12 cellular contexts compared by ENCODE assay signal in the genomic region with DNA sequence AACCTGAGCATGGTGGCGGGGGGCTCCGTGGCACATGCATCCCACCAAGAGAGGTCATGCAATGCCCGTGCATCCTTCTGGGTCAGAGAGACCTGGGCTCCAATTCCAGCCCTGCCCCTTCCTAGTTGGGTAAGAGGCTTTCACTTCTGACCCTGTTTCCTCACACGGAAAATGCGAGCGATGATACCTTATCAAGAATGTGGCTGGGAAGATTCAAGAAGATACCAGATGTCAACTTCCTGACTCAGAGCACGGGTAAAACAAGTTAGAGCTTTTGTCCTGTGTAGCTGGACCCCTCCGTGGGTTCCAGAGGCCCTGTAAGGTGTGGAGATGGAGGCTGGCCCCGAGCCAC. TPM values are rescaled to one million over a fixed set of nuclear protein-coding genes. Genes with fewer than 3 reads are reported as not detected.
DNase-seq lines count a peak whose midpoint lies in the region; ATAC-seq and TF ChIP-seq lines count a peak whose summit lies in the region.
"Had no signal": no experiment of that assay in that cellular context is flagged by ENCODE, and none has a peak within 500 bp of the region (broad histone marks: within the 10 kb centered on the region; RNA-seq: fewer than 3 reads in every experiment).

No MANE protein-coding gene starts in this region.

- H3K4me3 ChIP-seq in lung: no peak overlapping the region
- H3K4me3 ChIP-seq in tibial artery: peak overlapping the region; percentile 1 to 22

- H3K4me1 ChIP-seq in lung (ENCODE audit: control insufficient read depth in 2 of 2, insufficient read depth in 2 of 2, low read length in 2 of 2) (peaks cover 5 to 22% of the 10 kb centered on the region in 2 donors), tibial artery (peaks cover 0 to 13% (median 6%) of the 10 kb centered on the region in 4 donors)

- H3K9me3 Mint-ChIP-seq in activated naive CD4-positive, alpha-beta T cell treated with anti-CD3 and anti-CD28 coated beads, Interleukin-2, amount 50 U/mL, for 24 hours: no peaks in the 10 kb centered on the region
- peaks cover 0 to 3% (median 0%) of the 10 kb centered on the region in 5 experiments for H3K9me3 Mint-ChIP-seq in brain
- H3K9me3 Mint-ChIP-seq: IgD-negative memory B cell had no signal

- H3K27ac ChIP-seq in lung (ENCODE audit: low read depth in 1 of 2, low read length in 1 of 2): peak overlapping the region; percentile 58 to 85
- H3K27ac ChIP-seq in tibial artery: no peak overlapping the region

- TF ChIP-seq CTCF in brain (conservative IDR thresholded peaks at IDR 0.05): no peak
- TF ChIP-seq CTCF in lung (IDR thresholded peaks at IDR 0.05; ENCODE audit: control extremely low read depth, extremely low read depth): no peak
- TF ChIP-seq CTCF in tibial artery (IDR thresholded peaks at IDR 0.05): no peak

- 25 to 31% methylated on average over 9 of the region's 9 CpGs for WGBS in lung, 2 donors

- H3K9me3 ChIP-seq in lung (ENCODE audit: control insufficient read depth in 2 of 2, insufficient read depth in 1 of 2, low read length in 1 of 2): no peaks in the 10 kb centered on the region
- no peaks in the 10 kb centered on the region for H3K9me3 ChIP-seq in tibial artery

- H3K27me3 ChIP-seq in lung (ENCODE audit: control insufficient read depth, insufficient read depth) (no peaks in the 10 kb centered on the region), tibial artery (peaks cover 0 to 38% of the 10 kb centered on the region in 2 donors)

- no peaks in the 10 kb centered on the region for H3K36me3 ChIP-seq in lung (ENCODE audit: control insufficient read depth in 2 of 2, insufficient read depth in 2 of 2, low read length in 2 of 2)
- H3K36me3 ChIP-seq in tibial artery: no peaks in the 10 kb centered on the region

- H3K4me3 Mint-ChIP-seq in activated naive CD4-positive, alpha-beta T cell treated with anti-CD3 and anti-CD28 coated beads, Interleukin-2, amount 50 U/mL, for 24 hours: no peak overlapping the region
- H3K4me3 Mint-ChIP-seq in brain: peak overlapping the region; percentile 19 to 77 (median 66)
- H3K4me3 Mint-ChIP-seq: IgD-negative memory B cell had no signal

- H3K36me3 Mint-ChIP-seq in activated naive CD4-positive, alpha-beta T cell treated with anti-CD3 and anti-CD28 coated beads, Interleukin-2, amount 50 U/mL, for 24 hours: no peaks in the 10 kb centered on the region
- H3K36me3 Mint-ChIP-seq in brain: no peaks in the 10 kb centered on the region
- H3K36me3 Mint-ChIP-seq: IgD-negative memory B cell had no signal

- intact Hi-C loops in tibial artery (cut with DNase I; ENCODE audit: low total_unique reads): no loop called here

- peak overlapping the region; percentile 68 for H3K27ac Mint-ChIP-seq in activated naive CD4-positive, alpha-beta T cell treated with anti-CD3 and anti-CD28 coated beads, Interleukin-2, amount 50 U/mL, for 24 hours
- peak overlapping the region in 4 of 5 experiments; percentile 21 to 70 (median 54) for H3K27ac Mint-ChIP-seq in brain
- H3K27ac Mint-ChIP-seq: IgD-negative memory B cell had no signal

- no peak for DNase-seq in activated naive CD4-positive, alpha-beta T cell treated with Interleukin-2 at 50 U/mL for 16 hours
- DNase-seq in lung (ENCODE audit: low spot score): no peak
- DNase-seq in tibial artery: no peak
- no peak for DNase-seq in activated gamma-delta T cell (lab: John Stamatoyannopoulos, UW)
- no peak for DNase-seq in NCI-H128 (lab: John Stamatoyannopoulos, UW; ENCODE audit: unreplicated experiment)
- DNase-seq: occipital lobe had no signal

- H3K4me1 Mint-ChIP-seq in activated naive CD4-positive, alpha-beta T cell treated with anti-CD3 and anti-CD28 coated beads, Interleukin-2, amount 50 U/mL, for 24 hours: peaks cover 90% of the 10 kb centered on the region
- H3K4me1 Mint-ChIP-seq in brain: peaks cover 92% of the 10 kb centered on the region
- H3K4me1 Mint-ChIP-seq: IgD-negative memory B cell had no signal

- no peaks in the 10 kb centered on the region for H3K27me3 Mint-ChIP-seq in activated naive CD4-positive, alpha-beta T cell treated with anti-CD3 and anti-CD28 coated beads, Interleukin-2, amount 50 U/mL, for 24 hours
- H3K27me3 Mint-ChIP-seq in brain: peaks cover 29% of the 10 kb centered on the region

- ATAC-seq in lung (ENCODE audit: insufficient read depth, low FRiP score): no peak
- no peak for ATAC-seq in GM21737 (IDR thresholded peaks at IDR 0.05; ENCODE audit: unreplicated experiment)

RNA-seq across cellular contexts. Expression of gene DGKZ, which starts 8.7 kb away (rescaled TPM):
- 98.9 TPM for polyA plus RNA-seq in brain (ENCODE audit: insufficient read depth, low read depth, low replicate concordance)
- total RNA-seq in lung: 10 to 100 TPM; 33.3 to 63.2 TPM
- 10 to 100 TPM; 42.2 to 46.0 TPM for polyA plus RNA-seq in lung

RNA-seq across cellular contexts. Expression of gene MDK, which starts 42.9 kb away (rescaled TPM):
- polyA plus RNA-seq in brain (ENCODE audit: insufficient read depth, low read depth, low replicate concordance) (391 TPM), lung (10 to 100 TPM; 26.9 to 30.9 TPM)
- 100 to 1,000 TPM in 1 of 2 donors, 10 to 100 TPM in 1; 52.1 to 134 TPM for total RNA-seq in lung

RNA-seq across cellular contexts. Expression of gene CHRM4, which starts 53.0 kb away (rescaled TPM):
- 17.8 TPM for polyA plus RNA-seq in brain (ENCODE audit: insufficient read depth, low read depth, low replicate concordance)
- total RNA-seq in lung: under 1 TPM in 1 of 2 donors, not detected in 1; 0.28 TPM
- polyA plus RNA-seq in lung: under 1 TPM; 0.05 to 0.10 TPM
- total RNA-seq: activated CD8-positive, alpha-beta memory T cell treated with anti-CD3 and anti-CD28 coated beads for 36 hours; RPMI7951 had no signal

Comparison
In these comparisons a context has a peak if more than half of its experiments do, and no peak if none do; other contexts are left out.
1. H3K27ac ChIP-seq: peak in lung (2 of 2); none in tibial artery (0 of 2).
2. RNA of gene MDK, which starts 42.9 kb away (polyA plus RNA-seq): 391 TPM in brain (single experiment); 26.9 to 30.9 TPM in lung; every median in the first group is over 10 times any median in the second.
3. RNA of gene CHRM4, which starts 53.0 kb away (polyA plus RNA-seq): 17.8 TPM in brain (single experiment); 0.05 to 0.10 TPM in lung; every median in the first group is over 10 times any median in the second.